ENCODE assay signal across 11 cellular contexts in genomic region chr13:95509521-95510315, GRCh38. TPM values are rescaled to one million over a fixed set of nuclear protein-coding genes. Genes with fewer than 3 reads are reported as not detected.
DNase-seq lines count a peak whose midpoint lies in the region; FAIRE-seq and TF ChIP-seq lines count a peak whose summit lies in the region.
"Had no signal": no experiment of that assay in that cellular context is flagged by ENCODE, and none has a peak within 500 bp of the region (broad histone marks: within the 10 kb centered on the region; RNA-seq: fewer than 3 reads in every experiment).

No MANE protein-coding gene starts in this region.

- no peaks in the 10 kb centered on the region for H3K9me3 Mint-ChIP-seq in HFFc6
- no peaks in the 10 kb centered on the region for H3K9me3 Mint-ChIP-seq in CD8-positive, alpha-beta memory T cell

- TF ChIP-seq CTCF in A673 (conservative IDR thresholded peaks at IDR 0.05; ENCODE audit: low read depth, low read length), result no peak
- TF ChIP-seq CTCF in HFFc6 (IDR thresholded peaks at IDR 0.05), result no peak
- TF ChIP-seq CTCF in SK-N-SH (IDR thresholded peaks at IDR 0.05), result no peak
- TF ChIP-seq CTCF in fibroblast of villous mesenchyme (IDR thresholded peaks at IDR 0.05; ENCODE audit: insufficient read depth, low read depth, low read length), result no peak

- H3K9me2 ChIP-seq in SK-N-SH, result no peaks in the 10 kb centered on the region

- POLR2A ChIA-PET in A673 (lab: Charles Lee; ENCODE audit: low non-redundant PET), result no interaction called here
- POLR2A ChIA-PET in SK-N-SH (lab: Yijun Ruan, JAX), result no interaction called here
- POLR2A ChIA-PET in CD8-positive, alpha-beta memory T cell (lab: Charles Lee), result no interaction called here

- BruUV-seq in A673 (replicated peaks; lab: Mats Ljungman, UMichigan), result no TSS peak

- no peak for TF ChIP-seq POLR2A in GM12892 (IDR thresholded peaks at IDR 0.05; ENCODE audit: low read depth, low read length)

- H3K27me3 ChIP-seq in A673 (replicated peaks; ENCODE audit: insufficient read depth, low read depth, low read length, poor library complexity) (no peaks in the 10 kb centered on the region), SK-N-SH (ENCODE audit: insufficient read depth) (no peaks in the 10 kb centered on the region)
- no peaks in the 10 kb centered on the region for H3K27me3 ChIP-seq in CD8-positive, alpha-beta memory T cell (ENCODE audit: insufficient read depth, low read length, poor library complexity, severe bottlenecking)

- H3K27ac Mint-ChIP-seq in HFFc6, result no peak overlapping the region
- no peak overlapping the region for H3K27ac Mint-ChIP-seq in CD8-positive, alpha-beta memory T cell

- peaks cover 6% of the 10 kb centered on the region for H3K27me3 Mint-ChIP-seq in HFFc6 (ENCODE audit: insufficient read depth)
- peaks cover 5 to 30% of the 10 kb centered on the region in 2 donors for H3K27me3 Mint-ChIP-seq in CD8-positive, alpha-beta memory T cell

- no peak for TF ChIP-seq EP300 in SK-N-SH (IDR thresholded peaks at IDR 0.05; ENCODE audit: borderline replicate concordance in 1 of 2, low read depth in 1 of 2, low read length in 1 of 2)

- DNase-seq in A673 (ENCODE audit: low spot score) (peak; percentile 19), HFFc6 (peak; percentile 40), SK-N-SH (no peak), fibroblast of villous mesenchyme (ENCODE audit: low read depth) (peak; percentile 15), GM12892 (ENCODE audit: insufficient read length) (no peak), iPS-NIHi11 (ENCODE audit: low spot score) (no peak), GOT3 (lab: John Stamatoyannopoulos, UW) (no peak)
- DNase-seq in CD8-positive, alpha-beta memory T cell, result no peak
- DNase-seq: activated CD4-positive, alpha-beta T cell treated with anti-CD3 and anti-CD28 coated beads for 4 hours; NCI-H2029 treated with DMSO at 0.1 percent for 48 hours; Right ventricle myocardium superior had no signal

- H3K9me3 ChIP-seq in A673 (ENCODE audit: low read depth, low read length, poor library complexity, severe bottlenecking) (no peaks in the 10 kb centered on the region), SK-N-SH (no peaks in the 10 kb centered on the region)
- H3K9me3 ChIP-seq in CD8-positive, alpha-beta memory T cell (ENCODE audit: low read length), result no peaks in the 10 kb centered on the region

- peak overlapping the region; percentile 11; the same call in 1 of the 2 replicates for H2AFZ ChIP-seq in SK-N-SH (ENCODE audit: low read depth)

- no peaks in the 10 kb centered on the region for H4K20me1 ChIP-seq in SK-N-SH (ENCODE audit: insufficient read depth)

- no peak for FAIRE-seq in GM12892 (lab: Jason Lieb, UNC)

- no peak overlapping the region for H3K9ac ChIP-seq in SK-N-SH

- no peak overlapping the region for H3K4me3 Mint-ChIP-seq in HFFc6
- no peak overlapping the region for H3K4me3 Mint-ChIP-seq in CD8-positive, alpha-beta memory T cell

- intact Hi-C loops in A673 (cut with micrococcal nuclease; ENCODE audit: unreplicated experiment), result no loop called here

- H3K4me1 ChIP-seq in A673 (ENCODE audit: insufficient read depth, low read length, poor library complexity, severe bottlenecking), result no peaks in the 10 kb centered on the region
- no peaks in the 10 kb centered on the region for H3K4me1 ChIP-seq in SK-N-SH (ENCODE audit: control insufficient read depth in 1 of 2, insufficient read depth in 2 of 2, low read depth in 1 of 2, low read length in 1 of 2)
- H3K4me1 ChIP-seq in CD8-positive, alpha-beta memory T cell (ENCODE audit: insufficient read depth, low read length), result no peaks in the 10 kb centered on the region

- no peaks in the 10 kb centered on the region for H3K36me3 Mint-ChIP-seq in HFFc6 (ENCODE audit: low read depth)
- H3K36me3 Mint-ChIP-seq in CD8-positive, alpha-beta memory T cell, result no peaks in the 10 kb centered on the region

- H3K4me1 Mint-ChIP-seq in HFFc6 (ENCODE audit: low read depth), result no peaks in the 10 kb centered on the region
- no peaks in the 10 kb centered on the region for H3K4me1 Mint-ChIP-seq in CD8-positive, alpha-beta memory T cell

- no peaks in the 10 kb centered on the region for H3K79me2 ChIP-seq in SK-N-SH (ENCODE audit: insufficient read depth)

- TF ChIP-seq RAD21 in SK-N-SH (IDR thresholded peaks at IDR 0.05; ENCODE audit: low read length), result no peak

- CTCF ChIA-PET in A673 (lab: Charles Lee) (no interaction called here), SK-N-SH (lab: Yijun Ruan, JAX) (interaction anchor here (0.9 kb wide), 1 partner anchor 15 kb away, joined by 3 read pairs; no protein-coding TSS in a partner anchor)
- CTCF ChIA-PET in CD8-positive, alpha-beta memory T cell (lab: Charles Lee), result no interaction called here

- H3F3A ChIP-seq in SK-N-SH (replicated peaks; ENCODE audit: insufficient read depth), result no peaks in the 10 kb centered on the region

- H3K4me3 ChIP-seq in A673 (ENCODE audit: low read depth, low read length, poor library complexity, severe bottlenecking), result no peak overlapping the region
- no peak overlapping the region for H3K4me3 ChIP-seq in SK-N-SH (ENCODE audit: low read depth in 2 of 2, low read length in 1 of 2)
- no peak overlapping the region for H3K4me3 ChIP-seq in fibroblast of villous mesenchyme (ENCODE audit: low read depth, low read length)
- no peak overlapping the region for H3K4me3 ChIP-seq in CD8-positive, alpha-beta memory T cell (ENCODE audit: low read length)

- H3K36me3 ChIP-seq in A673 (ENCODE audit: insufficient read depth, low read length, poor library complexity, severe bottlenecking), result no peaks in the 10 kb centered on the region
- H3K36me3 ChIP-seq in SK-N-SH (replicated peaks in 1 of 2; ENCODE audit: control insufficient read depth in 1 of 2, insufficient read depth in 2 of 2, low read length in 1 of 2), result no peaks in the 10 kb centered on the region
- no peaks in the 10 kb centered on the region for H3K36me3 ChIP-seq in CD8-positive, alpha-beta memory T cell (ENCODE audit: insufficient read depth, low read length)

- WGBS in SK-N-SH (ENCODE audit: low lambda C conversion rate), result 48% methylated on average over 8 of the region's 8 CpGs

- H3K4me2 ChIP-seq in SK-N-SH, result no peak overlapping the region

- H3K27ac ChIP-seq in A673 (ENCODE audit: low read depth, low read length, poor library complexity, severe bottlenecking) (no peak overlapping the region), SK-N-SH (ENCODE audit: low read depth in 2 of 2, low read length in 1 of 2) (peak overlapping the region in 1 of 2 experiments; percentile 42; a peak in 1 of 4 replicates)
- H3K27ac ChIP-seq in CD8-positive, alpha-beta memory T cell (ENCODE audit: low read depth, low read length), result no peak overlapping the region

TF ChIP-seq in SK-N-SH, 30 proteins besides CTCF, POLR2A, EP300 and RAD21 (continues in another document):
- TF ChIP-seq RFX5 (IDR thresholded peaks at IDR 0.05; ENCODE audit: low read length) (no peak), JUND (IDR thresholded peaks at IDR 0.05) (no peak), GABPA (IDR thresholded peaks at IDR 0.05; ENCODE audit: low read depth) (no peak), TCF12 (IDR thresholded peaks at IDR 0.05) (no peak), TEAD4 (IDR thresholded peaks at IDR 0.05; ENCODE audit: borderline replicate concordance, insufficient read depth) (no peak), MAX (IDR thresholded peaks at IDR 0.05; ENCODE audit: low read depth) (no peak), REST (IDR thresholded peaks at IDR 0.05; ENCODE audit: low read depth, low read length) (no peak), ELF1 (IDR thresholded peaks at IDR 0.05) (no peak), GATA2 (CRISPR knock-in tag; IDR thresholded peaks at IDR 0.05) (no peak), USF2 (IDR thresholded peaks at IDR 0.05; ENCODE audit: borderline replicate concordance, low read depth, low read length) (no peak)

RNA-seq across cellular contexts. Expression of gene CLDN10, which starts 42.8 kb away (rescaled TPM):
- 0.37 TPM in 1 of 2 replicates, not detected in the other for total RNA-seq in A673 (2021)
- not detected for total RNA-seq in HFFc6 (2021; fragmentation: NEBNext Ultra II Directional; extraction: Animal tissue kit (Norgen Biotek cat#: 25700))
- polyA plus RNA-seq in SK-N-SH (2012; rRNA removed), result 0.05 TPM in 1 of 2 replicates, not detected in the other
- 0.01 and 0.12 TPM in 2 replicates for polyA plus RNA-seq in SK-N-SH (2012; cell fraction: cytosol; rRNA removed)
- 0.04 TPM in 1 of 2 replicates, not detected in the other for polyA plus RNA-seq in SK-N-SH (2012; cell fraction: nucleus; rRNA removed)
- not detected in 2 replicates for total RNA-seq in fibroblast of villous mesenchyme
- polyA plus RNA-seq in GM12892 (2012; ENCODE audit: missing spikeins), result 0.32 TPM
- not detected for total RNA-seq in CD8-positive, alpha-beta memory T cell
- polyA plus RNA-seq in CD8-positive, alpha-beta memory T cell, result not detected
- total RNA-seq: Right ventricle myocardium superior had no signal

Comparison
In these comparisons a context has a peak if more than half of its experiments do, and no peak if none do; other contexts are left out.
1. DNase-seq: peak in A673 (single experiment), HFFc6 (single experiment) and fibroblast of villous mesenchyme (single experiment); none in SK-N-SH (single experiment), GM12892 (single experiment), CD8-positive, alpha-beta memory T cell (0 of 5), iPS-NIHi11 (single experiment) and GOT3 (single experiment).